In the genomic region with DNA sequence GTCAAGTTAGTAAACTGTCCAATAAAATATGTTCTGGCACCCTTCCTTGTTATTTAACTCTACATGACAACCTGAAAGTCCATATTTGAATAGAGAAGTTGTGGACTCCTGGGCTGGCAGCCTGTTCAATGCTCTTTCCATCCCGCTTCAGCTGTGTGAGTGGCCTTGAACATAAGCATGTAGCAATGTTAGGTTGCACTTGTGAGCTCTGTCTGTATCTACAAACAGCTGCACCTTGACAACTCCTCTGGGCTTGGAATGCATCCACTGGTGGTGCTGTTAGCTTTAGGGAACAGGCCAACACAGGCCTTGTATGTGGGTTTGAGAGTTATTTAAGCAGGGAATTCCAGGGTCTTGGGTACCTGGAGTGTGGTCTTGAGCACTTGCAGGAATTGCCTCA, we compare ENCODE assay signal across 2 cellular contexts.
TF ChIP-seq lines count a peak whose summit lies in the region.

No MANE protein-coding gene starts in this region.

TF ChIP-seq in HepG2, 621 proteins besides CTCF, POLR2A, EP300 and RAD21:
- TF ChIP-seq ZSCAN20 (CRISPR knock-in tag; IDR thresholded peaks at IDR 0.05; ENCODE audit: borderline replicate concordance) (no peak), CEBPB (IDR thresholded peaks at IDR 0.05; ENCODE audit: borderline replicate concordance, low read depth, low read length) (peak; percentile 16; the same call in 1 of the 2 replicates), SMARCC2 (IDR thresholded peaks at IDR 0.05) (no peak), HNF4A (CRISPR knock-in tag; IDR thresholded peaks at IDR 0.05) (peak; percentile 41; the same call in 1 of the 2 replicates), SPEN (CRISPR knock-in tag; IDR thresholded peaks at IDR 0.05; ENCODE audit: low read depth) (no peak)

TF ChIP-seq in GM23338, 12 proteins besides CTCF, POLR2A, EP300 and RAD21:
- TF ChIP-seq, protein P1, sequence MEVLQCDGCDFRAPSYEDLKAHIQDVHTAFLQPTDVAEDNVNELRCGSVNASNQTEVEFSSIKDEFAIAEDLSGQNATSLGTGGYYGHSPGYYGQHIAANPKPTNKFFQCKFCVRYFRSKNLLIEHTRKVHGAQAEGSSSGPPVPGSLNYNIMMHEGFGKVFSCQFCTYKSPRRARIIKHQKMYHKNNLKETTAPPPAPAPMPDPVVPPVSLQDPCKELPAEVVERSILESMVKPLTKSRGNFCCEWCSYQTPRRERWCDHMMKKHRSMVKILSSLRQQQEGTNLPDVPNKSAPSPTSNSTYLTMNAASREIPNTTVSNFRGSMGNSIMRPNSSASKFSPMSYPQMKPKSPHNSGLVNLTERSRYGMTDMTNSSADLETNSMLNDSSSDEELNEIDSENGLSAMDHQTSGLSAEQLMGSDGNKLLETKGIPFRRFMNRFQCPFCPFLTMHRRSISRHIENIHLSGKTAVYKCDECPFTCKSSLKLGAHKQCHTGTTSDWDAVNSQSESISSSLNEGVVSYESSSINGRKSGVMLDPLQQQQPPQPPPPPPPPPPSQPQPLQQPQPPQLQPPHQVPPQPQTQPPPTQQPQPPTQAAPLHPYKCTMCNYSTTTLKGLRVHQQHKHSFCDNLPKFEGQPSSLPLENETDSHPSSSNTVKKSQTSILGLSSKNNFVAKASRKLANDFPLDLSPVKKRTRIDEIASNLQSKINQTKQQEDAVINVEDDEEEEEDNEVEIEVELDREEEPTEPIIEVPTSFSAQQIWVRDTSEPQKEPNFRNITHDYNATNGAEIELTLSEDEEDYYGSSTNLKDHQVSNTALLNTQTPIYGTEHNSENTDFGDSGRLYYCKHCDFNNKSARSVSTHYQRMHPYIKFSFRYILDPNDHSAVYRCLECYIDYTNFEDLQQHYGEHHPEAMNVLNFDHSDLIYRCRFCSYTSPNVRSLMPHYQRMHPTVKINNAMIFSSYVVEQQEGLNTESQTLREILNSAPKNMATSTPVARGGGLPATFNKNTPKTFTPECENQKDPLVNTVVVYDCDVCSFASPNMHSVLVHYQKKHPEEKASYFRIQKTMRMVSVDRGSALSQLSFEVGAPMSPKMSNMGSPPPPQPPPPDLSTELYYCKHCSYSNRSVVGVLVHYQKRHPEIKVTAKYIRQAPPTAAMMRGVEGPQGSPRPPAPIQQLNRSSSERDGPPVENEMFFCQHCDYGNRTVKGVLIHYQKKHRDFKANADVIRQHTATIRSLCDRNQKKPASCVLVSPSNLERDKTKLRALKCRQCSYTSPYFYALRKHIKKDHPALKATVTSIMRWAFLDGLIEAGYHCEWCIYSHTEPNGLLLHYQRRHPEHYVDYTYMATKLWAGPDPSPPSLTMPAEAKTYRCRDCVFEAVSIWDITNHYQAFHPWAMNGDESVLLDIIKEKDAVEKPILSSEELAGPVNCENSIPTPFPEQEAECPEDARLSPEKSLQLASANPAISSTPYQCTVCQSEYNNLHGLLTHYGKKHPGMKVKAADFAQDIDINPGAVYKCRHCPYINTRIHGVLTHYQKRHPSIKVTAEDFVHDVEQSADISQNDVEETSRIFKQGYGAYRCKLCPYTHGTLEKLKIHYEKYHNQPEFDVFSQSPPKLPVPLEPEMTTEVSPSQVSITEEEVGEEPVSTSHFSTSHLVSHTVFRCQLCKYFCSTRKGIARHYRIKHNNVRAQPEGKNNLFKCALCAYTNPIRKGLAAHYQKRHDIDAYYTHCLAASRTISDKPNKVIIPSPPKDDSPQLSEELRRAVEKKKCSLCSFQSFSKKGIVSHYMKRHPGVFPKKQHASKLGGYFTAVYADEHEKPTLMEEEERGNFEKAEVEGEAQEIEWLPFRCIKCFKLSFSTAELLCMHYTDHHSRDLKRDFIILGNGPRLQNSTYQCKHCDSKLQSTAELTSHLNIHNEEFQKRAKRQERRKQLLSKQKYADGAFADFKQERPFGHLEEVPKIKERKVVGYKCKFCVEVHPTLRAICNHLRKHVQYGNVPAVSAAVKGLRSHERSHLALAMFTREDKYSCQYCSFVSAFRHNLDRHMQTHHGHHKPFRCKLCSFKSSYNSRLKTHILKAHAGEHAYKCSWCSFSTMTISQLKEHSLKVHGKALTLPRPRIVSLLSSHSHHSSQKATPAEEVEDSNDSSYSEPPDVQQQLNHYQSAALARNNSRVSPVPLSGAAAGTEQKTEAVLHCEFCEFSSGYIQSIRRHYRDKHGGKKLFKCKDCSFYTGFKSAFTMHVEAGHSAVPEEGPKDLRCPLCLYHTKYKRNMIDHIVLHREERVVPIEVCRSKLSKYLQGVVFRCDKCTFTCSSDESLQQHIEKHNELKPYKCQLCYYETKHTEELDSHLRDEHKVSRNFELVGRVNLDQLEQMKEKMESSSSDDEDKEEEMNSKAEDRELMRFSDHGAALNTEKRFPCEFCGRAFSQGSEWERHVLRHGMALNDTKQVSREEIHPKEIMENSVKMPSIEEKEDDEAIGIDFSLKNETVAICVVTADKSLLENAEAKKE (CRISPR knock-in tag; IDR thresholded peaks at IDR 0.05), result no peak
- TF ChIP-seq, protein P2, sequence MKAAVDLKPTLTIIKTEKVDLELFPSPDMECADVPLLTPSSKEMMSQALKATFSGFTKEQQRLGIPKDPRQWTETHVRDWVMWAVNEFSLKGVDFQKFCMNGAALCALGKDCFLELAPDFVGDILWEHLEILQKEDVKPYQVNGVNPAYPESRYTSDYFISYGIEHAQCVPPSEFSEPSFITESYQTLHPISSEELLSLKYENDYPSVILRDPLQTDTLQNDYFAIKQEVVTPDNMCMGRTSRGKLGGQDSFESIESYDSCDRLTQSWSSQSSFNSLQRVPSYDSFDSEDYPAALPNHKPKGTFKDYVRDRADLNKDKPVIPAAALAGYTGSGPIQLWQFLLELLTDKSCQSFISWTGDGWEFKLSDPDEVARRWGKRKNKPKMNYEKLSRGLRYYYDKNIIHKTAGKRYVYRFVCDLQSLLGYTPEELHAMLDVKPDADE (IDR thresholded peaks at IDR 0.05), result no peak
- no peak for TF ChIP-seq EZH2phosphoT487 (IDR thresholded peaks at IDR 0.05; ENCODE audit: unreplicated experiment)
- TF ChIP-seq ZNF114 (CRISPR knock-in tag; IDR thresholded peaks at IDR 0.05), result no peak
- no peak for TF ChIP-seq ZNF331 (CRISPR knock-in tag; IDR thresholded peaks at IDR 0.05; ENCODE audit: low read depth)
- no peak for TF ChIP-seq NANOG (IDR thresholded peaks at IDR 0.05; ENCODE audit: borderline replicate concordance)
- TF ChIP-seq POLR2AphosphoS5 (IDR thresholded peaks at IDR 0.05; ENCODE audit: low read depth), result no peak
- TF ChIP-seq CREB1 (CRISPR knock-in tag; IDR thresholded peaks at IDR 0.05; ENCODE audit: low read depth), result no peak
